Comparison of ENCODE assay signal across 16 cellular contexts in genomic region chr7:55055479-55055878, GRCh38. TPM values are rescaled to one million over a fixed set of nuclear protein-coding genes. Genes with fewer than 3 reads are reported as not detected.
DNase-seq lines count a peak whose midpoint lies in the region; ATAC-seq and TF ChIP-seq lines count a peak whose summit lies in the region.
"Had no signal": no experiment of that assay in that cellular context is flagged by ENCODE, and none has a peak within 500 bp of the region (broad histone marks: within the 10 kb centered on the region; RNA-seq: fewer than 3 reads in every experiment).

No MANE protein-coding gene starts in this region.

- no peak overlapping the region for H3K9ac ChIP-seq in mammary epithelial cell (ENCODE audit: insufficient read depth, low read length)

- POLR2A ChIA-PET in AG04450 (lab: Yijun Ruan, JAX): no interaction called here

- H3K9me3 ChIP-seq in AG04450 (ENCODE audit: control insufficient read depth, insufficient read depth, low read length): peaks cover 4% of the 10 kb centered on the region; the same call in 1 of the 2 replicates
- no peaks in the 10 kb centered on the region for H3K9me3 ChIP-seq in mammary epithelial cell (replicated peaks; ENCODE audit: insufficient read depth, low read length)
- H3K9me3 ChIP-seq in body of pancreas: no peaks in the 10 kb centered on the region
- H3K9me3 ChIP-seq in T-helper 17 cell (ENCODE audit: control insufficient read depth, low read length, poor library complexity, severe bottlenecking): no peaks in the 10 kb centered on the region
- H3K9me3 ChIP-seq: neutrophil, upper lobe of right lung had no signal

- dilution Hi-C loops in mammary epithelial cell (cut with HindIII; ENCODE audit: low sequenced_read_pairs): no loop called here

- no peak for ATAC-seq in body of pancreas
- ATAC-seq in GM18498 (IDR thresholded peaks at IDR 0.05; ENCODE audit: unreplicated experiment): no peak
- ATAC-seq in HG02763 (IDR thresholded peaks at IDR 0.05; ENCODE audit: unreplicated experiment): no peak
- ATAC-seq in T-helper 17 cell: no peak
- ATAC-seq: effector memory CD8-positive, alpha-beta T cell; Right ventricle myocardium inferior had no signal

- H3K36me3 Mint-ChIP-seq in T-helper 17 cell (ENCODE audit: low read depth): no peaks in the 10 kb centered on the region

- peaks cover 11% of the 10 kb centered on the region for H3K36me3 ChIP-seq in mammary epithelial cell (ENCODE audit: insufficient read depth, low read length)
- H3K36me3 ChIP-seq in body of pancreas (replicated peaks in 1 of 2; ENCODE audit: insufficient read depth in 1 of 2, low read depth in 2 of 2): no peaks in the 10 kb centered on the region
- H3K36me3 ChIP-seq: neutrophil, upper lobe of right lung had no signal

- H2AFZ ChIP-seq in mammary epithelial cell (ENCODE audit: low read depth, low read length): no peak overlapping the region

- peaks cover 42% of the 10 kb centered on the region for H3K27me3 Mint-ChIP-seq in T-helper 17 cell

- CTCF ChIA-PET in AG04450 (lab: Charles Lee) (no interaction called here), mammary epithelial cell (lab: Charles Lee; ENCODE audit: low non-redundant PET) (no interaction called here)

- TF ChIP-seq POLR2A in body of pancreas (IDR thresholded peaks at IDR 0.05): no peak

- H3K4me3 Mint-ChIP-seq in T-helper 17 cell: no peak overlapping the region
- H3K4me3 Mint-ChIP-seq: effector memory CD8-positive, alpha-beta T cell had no signal

- DNase-seq in AG04450 (ENCODE audit: low read depth, low spot score): no peak
- DNase-seq in LHCN-M2 (ENCODE audit: low read depth): peak; percentile 76
- peak; percentile 74 for DNase-seq in mammary epithelial cell
- peak; percentile 96 for DNase-seq in iris pigment epithelial cell (ENCODE audit: low read depth)
- DNase-seq in body of pancreas: no peak
- DNase-seq in T-helper 17 cell: no peak
- DNase-seq: activated CD4-positive, alpha-beta T cell treated with anti-CD3 and anti-CD28 coated beads, Interleukin-2, amount 50 U/mL, for 48 hours; DMS153; effector memory CD8-positive, alpha-beta T cell; NCI-H1417; NCI-H446; upper lobe of right lung had no signal

- no peak for TF ChIP-seq CTCF in AG04450 (IDR thresholded peaks at IDR 0.05; ENCODE audit: low read depth, low read length)
- no peak for TF ChIP-seq CTCF in mammary epithelial cell (conservative IDR thresholded peaks at IDR 0.05 in 1 of 2, IDR thresholded peaks at IDR 0.05 in 1 of 2; ENCODE audit: extremely low read depth in 1 of 2, insufficient read depth in 1 of 2, low read depth in 1 of 2, low read length in 2 of 2)
- no peak for TF ChIP-seq CTCF in body of pancreas (IDR thresholded peaks at IDR 0.05)

- no peak overlapping the region for H3K27ac Mint-ChIP-seq in T-helper 17 cell
- H3K27ac Mint-ChIP-seq: effector memory CD8-positive, alpha-beta T cell had no signal

- H4K20me1 ChIP-seq in mammary epithelial cell (ENCODE audit: insufficient read depth, low read length): no peaks in the 10 kb centered on the region

- peak overlapping the region; percentile 19 for H3K4me2 ChIP-seq in mammary epithelial cell (ENCODE audit: insufficient read depth, low read depth, low read length)

- peaks cover 69% of the 10 kb centered on the region for H3K4me1 ChIP-seq in mammary epithelial cell (ENCODE audit: insufficient read depth, low read length)
- H3K4me1 ChIP-seq in body of pancreas: no peaks in the 10 kb centered on the region

- in situ Hi-C loops in mammary epithelial cell (cut with MboI; ENCODE audit: low sequenced_read_pairs in 2 of 2): no loop called here

- peaks cover 2% of the 10 kb centered on the region for H3K4me1 Mint-ChIP-seq in T-helper 17 cell

- peaks cover 98% of the 10 kb centered on the region for H3K79me2 ChIP-seq in mammary epithelial cell (ENCODE audit: insufficient read depth, low read length)

- no peak overlapping the region for H3K4me3 ChIP-seq in AG04450 (ENCODE audit: low read depth, low read length)
- H3K4me3 ChIP-seq in mammary epithelial cell (replicated peaks in 1 of 3; ENCODE audit: insufficient read depth in 1 of 3, low read depth in 2 of 3, low read length in 3 of 3): no peak overlapping the region
- H3K4me3 ChIP-seq in body of pancreas: no peak overlapping the region
- H3K4me3 ChIP-seq: upper lobe of right lung had no signal

- 33% methylated on average over 7 of the region's 7 CpGs for WGBS in mammary epithelial cell (ENCODE audit: low coverage, missing lambda C conversion rate)
- 74 to 88% methylated on average over 7 of the region's 7 CpGs for WGBS in body of pancreas, 2 donors

- no peaks in the 10 kb centered on the region for H3K27me3 ChIP-seq in AG04450 (ENCODE audit: control insufficient read depth, insufficient read depth, low read length)
- H3K27me3 ChIP-seq in mammary epithelial cell (ENCODE audit: insufficient read depth, low read length): no peaks in the 10 kb centered on the region
- no peaks in the 10 kb centered on the region for H3K27me3 ChIP-seq in body of pancreas
- H3K27me3 ChIP-seq: neutrophil, upper lobe of right lung had no signal

- no TSS peak for BruUV-seq in mammary epithelial cell (replicated peaks; lab: Mats Ljungman, UMichigan)

- intact Hi-C loops in mammary epithelial cell (cut with micrococcal nuclease) (no loop called here), body of pancreas (cut with DNase I) (no loop called here)

- H3K27ac ChIP-seq in AG04450 (ENCODE audit: low read depth, low read length) (peak overlapping the region; percentile 55), mammary epithelial cell (ENCODE audit: insufficient read depth, low read depth, low read length) (peak overlapping the region; percentile 96), body of pancreas (no peak overlapping the region)
- H3K27ac ChIP-seq: neutrophil, upper lobe of right lung had no signal

RNA-seq across cellular contexts. Expression of gene EGFR, which starts 36.7 kb away (rescaled TPM):
- polyA plus RNA-seq in AG04450 (2011; rRNA removed) (59.0 and 62.6 TPM in 2 replicates), mammary epithelial cell (169 TPM)
- polyA minus RNA-seq in AG04450 (2011; rRNA and poly(A)+ RNA removed): 153 and 159 TPM in 2 replicates
- total RNA-seq in LHCN-M2 (2014; rRNA removed) (78.7 and 94.1 TPM in 2 replicates), mammary epithelial cell (100 to 1,000 TPM; 304 to 534 TPM), body of pancreas (10 to 100 TPM; 42.5 to 44.2 TPM), T-helper 17 cell (not detected)
- polyA plus RNA-seq in LHCN-M2 (2012): 26.0 TPM
- 379 TPM for polyA minus RNA-seq in mammary epithelial cell

Comparison
In these comparisons a context has a peak if more than half of its experiments do, and no peak if none do; other contexts are left out.
1. DNase-seq: peak in LHCN-M2 (single experiment), mammary epithelial cell (single experiment) and iris pigment epithelial cell (single experiment); none in AG04450 (single experiment), body of pancreas (0 of 4) and T-helper 17 cell (0 of 3).
2. H3K27ac ChIP-seq: peak in AG04450 (single experiment) and mammary epithelial cell (single experiment); none in body of pancreas (0 of 4).
3. RNA of gene EGFR, which starts 36.7 kb away (total RNA-seq): 304 to 534 TPM in mammary epithelial cell, 78.7 to 94.1 TPM in LHCN-M2 and 42.5 to 44.2 TPM in body of pancreas; not detected in T-helper 17 cell; every median in the first group is over 10 times any median in the second.